Comparison of ENCODE assay signal across 9 cellular contexts in genomic region chr10:89032141-89032814, GRCh38.
DNase-seq lines count a peak whose midpoint lies in the region; TF ChIP-seq lines count a peak whose summit lies in the region.
"Had no signal": no experiment of that assay in that cellular context is flagged by ENCODE, and none has a peak within 500 bp of the region (broad histone marks: within the 10 kb centered on the region; RNA-seq: fewer than 3 reads in every experiment).

No MANE protein-coding gene starts in this region.

- no peaks in the 10 kb centered on the region for H3K27me3 ChIP-seq in parathyroid adenoma (ENCODE audit: control insufficient read depth, insufficient read depth, low read length)

- no peak overlapping the region for H3K27ac ChIP-seq in parathyroid adenoma
- H3K27ac ChIP-seq: HL-60 had no signal

- H3K4me3 ChIP-seq in NB4 (ENCODE audit: low read depth, low read length) (no peak overlapping the region), parathyroid adenoma (ENCODE audit: low read depth, low read length) (no peak overlapping the region)

- no peaks in the 10 kb centered on the region for H3K9me3 ChIP-seq in parathyroid adenoma (ENCODE audit: control insufficient read depth, low read length)

- no peaks in the 10 kb centered on the region for H3K4me1 ChIP-seq in parathyroid adenoma

- H3K79me2 ChIP-seq in parathyroid adenoma = no peaks in the 10 kb centered on the region

- peak overlapping the region; percentile 16 for H3K4me2 ChIP-seq in parathyroid adenoma (ENCODE audit: low read length)

- TF ChIP-seq CTCF in GM20000 (IDR thresholded peaks at IDR 0.05; ENCODE audit: extremely low read depth, missing control alignments) (no peak), NB4 (IDR thresholded peaks at IDR 0.05; ENCODE audit: low read depth, low read length) (no peak), parathyroid adenoma (IDR thresholded peaks at IDR 0.05) (no peak)

- H3K36me3 ChIP-seq in parathyroid adenoma (ENCODE audit: control insufficient read depth, insufficient read depth, low read length) = no peaks in the 10 kb centered on the region

- H3K9ac ChIP-seq in parathyroid adenoma = no peak overlapping the region

- DNase-seq in AG20443 (ENCODE audit: low spot score) (peak; percentile 16), GM20000 (ENCODE audit: low spot score) (peak; percentile 58), NB4 (ENCODE audit: low read depth) (peak; percentile 39), amniotic stem cell (lab: John Stamatoyannopoulos, UW) (peak; percentile 19), NCI-H446 (lab: John Stamatoyannopoulos, UW) (no peak), erythroblast (lab: John Stamatoyannopoulos, UW) (no peak), NCI-H1436 treated with DMSO at 0.1 percent for 48 hours (lab: John Stamatoyannopoulos, UW) (no peak)

- peak overlapping the region; percentile 18 for H2AFZ ChIP-seq in parathyroid adenoma

- no peak for TF ChIP-seq POLR2A in NB4 (IDR thresholded peaks at IDR 0.05; ENCODE audit: extremely low read depth, insufficient read length)
- TF ChIP-seq POLR2A in erythroblast (IDR thresholded peaks at IDR 0.05; ENCODE audit: low read length) = no peak

Comparison
In these comparisons a context has a peak if more than half of its experiments do, and no peak if none do; other contexts are left out.
1. DNase-seq: peak in AG20443 (single experiment), GM20000 (single experiment), NB4 (single experiment) and amniotic stem cell (single experiment); none in NCI-H446 (0 of 2), erythroblast (0 of 2) and NCI-H1436 treated with DMSO at 0.1 percent for 48 hours (single experiment).